17 cellular contexts compared by ENCODE assay signal in genomic region chr4:83241132-83241531, GRCh38. TPM values are rescaled to one million over a fixed set of nuclear protein-coding genes. Genes with fewer than 3 reads are reported as not detected.
DNase-seq lines count a peak whose midpoint lies in the region; ATAC-seq, FAIRE-seq and TF ChIP-seq lines count a peak whose summit lies in the region.
"Had no signal": no experiment of that assay in that cellular context is flagged by ENCODE, and none has a peak within 500 bp of the region (broad histone marks: within the 10 kb centered on the region; RNA-seq: fewer than 3 reads in every experiment).

No MANE protein-coding gene starts in this region.

- SMC1A ChIA-PET in GM12878 (lab: Charles Lee; ENCODE audit: uncharacterized antibody, unreplicated experiment) = interaction anchor here (0.7 to 3.2 kb wide), 19 partner anchors 11 to 335 kb away, joined by 3 to 30 read pairs (median 3); partner anchors contain the start of gene PLAC8

- H3K9me2 ChIP-seq in MM.1S (replicated peaks; ENCODE audit: insufficient read depth, low read length) = no peaks in the 10 kb centered on the region

- H3K27ac Mint-ChIP-seq in CD8-positive, alpha-beta T cell = peak overlapping the region; percentile 70
- H3K27ac Mint-ChIP-seq in stimulated activated naive B cell treated with anti-CD40 and anti-IgM and Interleukin-4, amounts not matched to agents 10 μg/mL and 1 μg/mL and 100 μg/mL, for 72 hours = no peak overlapping the region
- no peak overlapping the region for H3K27ac Mint-ChIP-seq in activated CD8-positive, alpha-beta memory T cell treated with anti-CD3 and anti-CD28 coated beads, Interleukin-2, amount 10 ng/mL, durations not matched to agents 7 days and 5 days

- POLR2A ChIA-PET in CD8-positive, alpha-beta T cell (lab: Charles Lee) = interaction anchor here (1.7 kb wide), 1 partner anchor 24 kb away, joined by 3 read pairs; no protein-coding TSS in a partner anchor
- POLR2A ChIA-PET in GM12878 (lab: Charles Lee) = interaction anchor here (0.7 to 1.4 kb wide), 7 partner anchors 10 to 1053 kb away, joined by 3 to 9 read pairs (median 4); no protein-coding TSS in a partner anchor

- TF ChIP-seq POLR2A in GM12878 (IDR thresholded peaks at IDR 0.05; ENCODE audit: low read depth, low read length) = no peak

- no peak for DNase-seq in CD8-positive, alpha-beta T cell
- DNase-seq in MM.1S = peak; percentile 39
- no peak for DNase-seq in GM12878 (ENCODE audit: low read depth, low spot score)
- no peak for DNase-seq in stimulated activated naive B cell treated with anti-CD40 and anti-IgM and Interleukin-4, amounts not matched to agents 10 μg/mL and 1 μg/mL and 100 μg/mL, for 72 hours
- no peak for DNase-seq in H4 (ENCODE audit: low spot score)
- no peak for DNase-seq in activated CD8-positive, alpha-beta memory T cell treated with anti-CD3 and anti-CD28 coated beads, Interleukin-2, amount 10 ng/mL, durations not matched to agents 7 days and 5 days
- DNase-seq in left ventricle myocardium superior = no peak
- DNase-seq: COR-L47, DMS 273 treated with DMSO at 0.1 percent for 48 hours, GOT3, NCI-H1105, NCI-H1694, NCI-H2081 treated with DMSO at 0.1 percent for 48 hours, NCI-H510A, NCI-H748 treated with DMSO at 0.1 percent for 48 hours, PC-9 had no signal

- H3K36me3 Mint-ChIP-seq in CD8-positive, alpha-beta T cell = no peaks in the 10 kb centered on the region
- H3K36me3 Mint-ChIP-seq in stimulated activated naive B cell treated with anti-CD40 and anti-IgM and Interleukin-4, amounts not matched to agents 10 μg/mL and 1 μg/mL and 100 μg/mL, for 72 hours = peaks cover 5 to 11% of the 10 kb centered on the region in 2 donors
- H3K36me3 Mint-ChIP-seq in activated CD8-positive, alpha-beta memory T cell treated with anti-CD3 and anti-CD28 coated beads, Interleukin-2, amount 10 ng/mL, durations not matched to agents 7 days and 5 days = peaks cover 18% of the 10 kb centered on the region

- RAD21 ChIA-PET in GM12878 (lab: Charles Lee; ENCODE audit: unreplicated experiment) = interaction anchor here (0.5 to 2.9 kb wide), 20 partner anchors 10 to 167 kb away, joined by 3 to 23 read pairs (median 4); no protein-coding TSS in a partner anchor

- H3K4me1 ChIP-seq in CD8-positive, alpha-beta T cell (ENCODE audit: insufficient read depth, low read length) = peaks cover 15% of the 10 kb centered on the region
- H3K4me1 ChIP-seq in MM.1S (ENCODE audit: low read length) (peaks cover 22% of the 10 kb centered on the region), GM12878 (ENCODE audit: control insufficient read depth, insufficient read depth, low read length) (peaks cover 17% of the 10 kb centered on the region)

- H3K27me3 Mint-ChIP-seq in CD8-positive, alpha-beta T cell (ENCODE audit: low read depth) = no peaks in the 10 kb centered on the region
- H3K27me3 Mint-ChIP-seq in stimulated activated naive B cell treated with anti-CD40 and anti-IgM and Interleukin-4, amounts not matched to agents 10 μg/mL and 1 μg/mL and 100 μg/mL, for 72 hours = no peaks in the 10 kb centered on the region
- peaks cover 89% of the 10 kb centered on the region for H3K27me3 Mint-ChIP-seq in activated CD8-positive, alpha-beta memory T cell treated with anti-CD3 and anti-CD28 coated beads, Interleukin-2, amount 10 ng/mL, durations not matched to agents 7 days and 5 days

- H3K27me3 ChIP-seq in CD8-positive, alpha-beta T cell (ENCODE audit: insufficient read depth, low read length) = no peaks in the 10 kb centered on the region
- H3K27me3 ChIP-seq in MM.1S (replicated peaks; ENCODE audit: insufficient read depth, low read length) = no peaks in the 10 kb centered on the region
- H3K27me3 ChIP-seq in GM12878 (replicated peaks in 1 of 2; ENCODE audit: control insufficient read depth in 2 of 2, insufficient read depth in 2 of 2, low read length in 1 of 2) = no peaks in the 10 kb centered on the region

- intact Hi-C loops in CD8-positive, alpha-beta T cell (cut with DNase I, micrococcal nuclease) = loop anchor here in 1 of 2 experiments (2.0 kb wide), 1 partner anchor 22 kb away; no protein-coding TSS in a partner anchor
- intact Hi-C loops in GM12878 (cut with micrococcal nuclease; ENCODE audit: unreplicated experiment) (loop anchor here (2.0 kb wide), 1 partner anchor 18 kb away; no protein-coding TSS in a partner anchor), left ventricle myocardium superior (cut with micrococcal nuclease) (no loop called here)

- H3K27ac ChIP-seq in CD8-positive, alpha-beta T cell (ENCODE audit: low read depth, low read length) = no peak overlapping the region
- peak overlapping the region; percentile 91 for H3K27ac ChIP-seq in MM.1S (ENCODE audit: low read length)
- H3K27ac ChIP-seq in GM12878 (ENCODE audit: control insufficient read depth, insufficient read depth) = peak overlapping the region; percentile 75
- H3K27ac ChIP-seq: C4-2B, PC-9 had no signal

- H3K9ac ChIP-seq in MM.1S (ENCODE audit: low read length) (peak overlapping the region; percentile 51; the same call in 1 of the 2 replicates), GM12878 (ENCODE audit: control insufficient read depth, insufficient read depth, low read length) (peak overlapping the region; percentile 14; the same call in 1 of the 2 replicates)

- TF ChIP-seq EP300 in GM12878 (IDR thresholded peaks at IDR 0.05; ENCODE audit: borderline replicate concordance in 1 of 2, control insufficient read depth in 1 of 2, low read depth in 2 of 2, low read length in 2 of 2) = no peak

- FAIRE-seq in GM12878 (lab: Jason Lieb, UNC) = no peak

- CTCF ChIA-PET in CD8-positive, alpha-beta T cell (lab: Charles Lee) = interaction anchor here (0.7 to 1.0 kb wide), 5 partner anchors 16 to 128 kb away, joined by 3 to 4 read pairs (median 3); no protein-coding TSS in a partner anchor
- CTCF ChIA-PET in GM12878 (lab: Yijun Ruan, JAX) = interaction anchor here (0.6 to 4.3 kb wide), 12 partner anchors 9 to 210 kb away, joined by 3 to 38 read pairs (median 4); no protein-coding TSS in a partner anchor
- CTCF ChIA-PET in activated CD8-positive, alpha-beta memory T cell treated with anti-CD3 and anti-CD28 coated beads, Interleukin-2, amount 10 ng/mL, durations not matched to agents 7 days and 5 days (lab: Charles Lee) = interaction anchor here (1.2 to 1.5 kb wide), 2 partner anchors 10 to 31 kb away, joined by 3 to 4 read pairs; no protein-coding TSS in a partner anchor

- ATAC-seq in CD8-positive, alpha-beta T cell = peak; percentile 40
- peak; percentile 10 for ATAC-seq in GM12878
- ATAC-seq in stimulated activated naive B cell treated with anti-CD40 and anti-IgM and Interleukin-4, amounts not matched to agents 10 μg/mL and 1 μg/mL and 100 μg/mL, for 72 hours (replicated peaks) = no peak
- ATAC-seq in activated CD8-positive, alpha-beta memory T cell treated with anti-CD3 and anti-CD28 coated beads, Interleukin-2, amount 10 ng/mL, durations not matched to agents 7 days and 5 days = no peak
- ATAC-seq in left ventricle myocardium superior = no peak

- H3K4me3 Mint-ChIP-seq in CD8-positive, alpha-beta T cell = peak overlapping the region; percentile 5
- peak overlapping the region; percentile 10 to 39 for H3K4me3 Mint-ChIP-seq in stimulated activated naive B cell treated with anti-CD40 and anti-IgM and Interleukin-4, amounts not matched to agents 10 μg/mL and 1 μg/mL and 100 μg/mL, for 72 hours
- no peak overlapping the region for H3K4me3 Mint-ChIP-seq in activated CD8-positive, alpha-beta memory T cell treated with anti-CD3 and anti-CD28 coated beads, Interleukin-2, amount 10 ng/mL, durations not matched to agents 7 days and 5 days

- H3K4me2 ChIP-seq in MM.1S (ENCODE audit: low read depth, low read length) = peak overlapping the region; percentile 90
- peak overlapping the region; percentile 52 for H3K4me2 ChIP-seq in GM12878 (ENCODE audit: control insufficient read depth, insufficient read depth)
- H3K4me2 ChIP-seq: PC-9 had no signal

- in situ Hi-C loops in GM12878 (cut with MboI) = no loop called here

- BruUV-seq in GM12878 (replicated peaks; lab: Mats Ljungman, UMichigan) = no TSS peak

- H3K79me2 ChIP-seq in MM.1S (ENCODE audit: low read length) (no peaks in the 10 kb centered on the region), GM12878 (ENCODE audit: control insufficient read depth, insufficient read depth, low read length) (no peaks in the 10 kb centered on the region)

- H3K36me3 ChIP-seq in CD8-positive, alpha-beta T cell (ENCODE audit: insufficient read depth, low read length) = no peaks in the 10 kb centered on the region
- H3K36me3 ChIP-seq in MM.1S (replicated peaks; ENCODE audit: insufficient read depth, low read length) = no peaks in the 10 kb centered on the region
- H3K36me3 ChIP-seq in GM12878 (ENCODE audit: control insufficient read depth in 2 of 2, insufficient read depth in 2 of 2, low read length in 1 of 2) = no peaks in the 10 kb centered on the region

- H3K4me1 Mint-ChIP-seq in CD8-positive, alpha-beta T cell (ENCODE audit: low read depth) = peaks cover 42% of the 10 kb centered on the region
- peaks cover 27 to 69% of the 10 kb centered on the region in 2 donors for H3K4me1 Mint-ChIP-seq in stimulated activated naive B cell treated with anti-CD40 and anti-IgM and Interleukin-4, amounts not matched to agents 10 μg/mL and 1 μg/mL and 100 μg/mL, for 72 hours
- H3K4me1 Mint-ChIP-seq in activated CD8-positive, alpha-beta memory T cell treated with anti-CD3 and anti-CD28 coated beads, Interleukin-2, amount 10 ng/mL, durations not matched to agents 7 days and 5 days = peaks cover 13% of the 10 kb centered on the region

- H4K20me1 ChIP-seq in MM.1S (ENCODE audit: insufficient read depth, low read length) (no peaks in the 10 kb centered on the region), GM12878 (ENCODE audit: control insufficient read depth, insufficient read depth) (no peaks in the 10 kb centered on the region)

- H3K9me3 Mint-ChIP-seq in CD8-positive, alpha-beta T cell = no peaks in the 10 kb centered on the region
- peaks cover 0 to 6% of the 10 kb centered on the region in 2 donors for H3K9me3 Mint-ChIP-seq in stimulated activated naive B cell treated with anti-CD40 and anti-IgM and Interleukin-4, amounts not matched to agents 10 μg/mL and 1 μg/mL and 100 μg/mL, for 72 hours
- H3K9me3 Mint-ChIP-seq in activated CD8-positive, alpha-beta memory T cell treated with anti-CD3 and anti-CD28 coated beads, Interleukin-2, amount 10 ng/mL, durations not matched to agents 7 days and 5 days (ENCODE audit: low read depth) = no peaks in the 10 kb centered on the region

- no peaks in the 10 kb centered on the region for H3K9me3 ChIP-seq in CD8-positive, alpha-beta T cell (ENCODE audit: low read length)
- H3K9me3 ChIP-seq in MM.1S (replicated peaks; ENCODE audit: insufficient read depth, low read length) = no peaks in the 10 kb centered on the region
- H3K9me3 ChIP-seq in GM12878 (replicated peaks; ENCODE audit: control insufficient read depth, insufficient read depth, low read length) = no peaks in the 10 kb centered on the region

- peaks cover 19% of the 10 kb centered on the region for H3F3A ChIP-seq in MM.1S (ENCODE audit: insufficient read depth, low read length)

- H2AFZ ChIP-seq in MM.1S (ENCODE audit: low read length) (peak overlapping the region; percentile 56; the same call in 1 of the 2 replicates), GM12878 (ENCODE audit: control insufficient read depth, low read depth, low read length) (no peak overlapping the region)
- H2AFZ ChIP-seq: PC-9 had no signal

- TF ChIP-seq RAD21 in GM12878 (IDR thresholded peaks at IDR 0.05; ENCODE audit: insufficient read depth, low read depth, low read length) = no peak

- no peak overlapping the region for H3K4me3 ChIP-seq in CD8-positive, alpha-beta T cell (ENCODE audit: low read depth, low read length)
- H3K4me3 ChIP-seq in MM.1S (ENCODE audit: low read length) = peak overlapping the region; percentile 16; the same call in 1 of the 2 replicates
- H3K4me3 ChIP-seq in GM12878 = no peak overlapping the region; the same call in 1 of the 2 replicates
- H3K4me3 ChIP-seq: PC-9 had no signal

- TF ChIP-seq CTCF in CD8-positive, alpha-beta T cell (IDR thresholded peaks at IDR 0.05) = no peak
- TF ChIP-seq CTCF in MM.1S (IDR thresholded peaks at IDR 0.05; ENCODE audit: low read length) (no peak), GM12878 (IDR thresholded peaks at IDR 0.05 in 2 of 3, conservative IDR thresholded peaks at IDR 0.05 in 1 of 3; ENCODE audit: control insufficient read depth in 2 of 3, extremely low read depth in 1 of 3, insufficient read depth in 1 of 3, low read depth in 3 of 3, low read length in 3 of 3) (no peak)

- WGBS in GM12878 (ENCODE audit: insufficient coverage, insufficient replicate concordance, low lambda C conversion rate, missing lambda C conversion rate) = 43% methylated on average over 1 of the region's 1 CpG

RNA-seq across cellular contexts. Expression of gene COQ2, which starts 43.5 kb away (rescaled TPM):
- total RNA-seq in CD8-positive, alpha-beta T cell = 1 to 10 TPM; 9.0 to 9.8 TPM
- 5.8 and 6.1 TPM in 2 replicates for total RNA-seq in GM12878 (2013; cell fraction: nucleolus; rRNA removed)
- total RNA-seq in GM12878 (2014; rRNA removed) (15.5 and 16.9 TPM in 2 replicates), GM12878 (2014; rRNA removed; fragmentation: Illumina TruSeq; extraction: Trizol) (19.0 and 20.5 TPM in 2 replicates), GM12878 (2021) (15.8 and 17.7 TPM in 2 replicates), left ventricle myocardium superior (20.0 TPM)
- polyA plus RNA-seq in GM12878 (2011; ENCODE audit: low read depth) = 2.1 TPM
- polyA plus RNA-seq in GM12878 (2011; rRNA removed) (33.6 and 38.4 TPM in 2 replicates), GM12878 (2014; fragmentation: Illumina TruSeq; extraction: Trizol) (22.0 and 26.9 TPM in 2 replicates), GM12878 (2014; fragmentation: Nextera tagmentation; extraction: Ambion mirVana) (10 to 100 TPM in 1 of 2 experiments, 1 to 10 TPM in 1; 5.0 to 11.2 TPM), GM12878 (2014; rRNA removed) (17.1 and 17.5 TPM in 2 replicates), GM12878 (2016; fragmentation: Nextera tagmentation; extraction: Ambion mirVana) (10 to 100 TPM; 43.1 to 46.7 TPM)
- polyA plus RNA-seq in GM12878 (2011; cell fraction: cytosol; rRNA removed) = 20.9 and 21.6 TPM in 2 replicates
- 12.3 and 16.4 TPM in 2 replicates for polyA plus RNA-seq in GM12878 (2011; cell fraction: nucleus; rRNA removed)
- polyA plus RNA-seq in GM12878 (2012) = 3.5 and 5.3 TPM in 2 replicates
- polyA minus RNA-seq in GM12878 (2011; rRNA and poly(A)+ RNA removed) = 20.9 and 21.5 TPM in 2 replicates
- 10.8 and 11.2 TPM in 2 replicates for polyA minus RNA-seq in GM12878 (2011; cell fraction: cytosol; rRNA and poly(A)+ RNA removed)
- polyA minus RNA-seq in GM12878 (2011; cell fraction: nucleus; rRNA and poly(A)+ RNA removed) = 10.2 and 19.6 TPM in 2 replicates
- 23.9 and 39.4 TPM in 2 replicates for total RNA-seq in H4 (2014; rRNA removed; shearing (Covaris generic))
- total RNA-seq in activated CD8-positive, alpha-beta memory T cell treated with anti-CD3 and anti-CD28 coated beads, Interleukin-2, amount 10 ng/mL, durations not matched to agents 7 days and 5 days = 10 to 100 TPM; 20.6 to 21.9 TPM

Comparison
In these comparisons a context has a peak if more than half of its experiments do, and no peak if none do; other contexts are left out.
1. ATAC-seq: peak in CD8-positive, alpha-beta T cell (single experiment) and GM12878 (single experiment); none in stimulated activated naive B cell treated with anti-CD40 and anti-IgM and Interleukin-4, amounts not matched to agents 10 μg/mL and 1 μg/mL and 100 μg/mL, for 72 hours (0 of 2), activated CD8-positive, alpha-beta memory T cell treated with anti-CD3 and anti-CD28 coated beads, Interleukin-2, amount 10 ng/mL, durations not matched to agents 7 days and 5 days (single experiment) and left ventricle myocardium superior (single experiment).